Comparison of ENCODE assay signal across 35 cellular contexts in the genomic region with DNA sequence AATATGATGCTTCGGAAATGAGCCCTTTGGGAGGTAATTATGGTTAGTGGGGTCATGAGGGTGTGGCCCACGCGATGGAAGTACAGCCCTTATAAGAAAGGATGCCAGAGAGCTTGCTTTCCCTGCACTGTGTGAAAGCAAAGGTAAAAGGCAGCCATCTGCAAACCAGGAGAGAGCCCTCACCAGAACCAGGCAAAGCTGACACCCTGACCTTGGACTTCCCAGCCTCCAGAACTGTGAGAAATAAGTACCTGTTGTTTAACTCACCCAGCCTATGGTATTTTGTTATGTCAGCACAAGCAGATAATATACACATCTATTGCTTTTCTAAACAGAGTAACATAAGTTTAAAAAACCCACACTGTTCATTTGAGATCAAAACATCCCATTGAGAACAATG. TPM values are rescaled to one million over a fixed set of nuclear protein-coding genes. Genes with fewer than 3 reads are reported as not detected.
"Had no signal": no experiment of that assay in that cellular context is flagged by ENCODE, and none has a peak within 500 bp of the region (broad histone marks: within the 10 kb centered on the region; RNA-seq: fewer than 3 reads in every experiment).

No MANE protein-coding gene starts in this region.

- DNase-seq: activated CD4-positive, alpha-beta memory T cell treated with anti-CD3 and anti-CD28 coated beads for 36 hours; activated CD4-positive, alpha-beta T cell treated with anti-CD3 and anti-CD28 coated beads for 36 hours; activated CD4-positive, alpha-beta T cell treated with anti-CD3 and anti-CD28 coated beads, Interleukin-2, amount 10 ng/mL, durations not matched to agents 24 days and 14 days; activated CD4-positive, CD25-positive, alpha-beta regulatory T cell; activated CD4-positive, CD25-positive, alpha-beta regulatory T cell treated with anti-CD3 and anti-CD28 coated beads, Interleukin-2, amount 50 U/mL, for 72 hours; activated CD8-positive, alpha-beta memory T cell treated with anti-CD3 and anti-CD28 coated beads, Interleukin-2, amount 10 ng/mL, durations not matched to agents 7 days and 5 days; activated CD8-positive, alpha-beta memory T cell treated with anti-CD3 and anti-CD28 coated beads, Interleukin-2, amount 50 U/mL, for 4 hours; activated CD8-positive, alpha-beta T cell treated with anti-CD3 and anti-CD28 coated beads, Interleukin-2, amount 10 ng/mL, durations not matched to agents 7 days and 5 days; activated effector memory CD4-positive, alpha-beta T cell treated with anti-CD3 and anti-CD28 coated beads, Interleukin-2, amount 50 U/mL, for 16 hours; activated naive CD4-positive, alpha-beta T cell treated with anti-CD3 and anti-CD28 coated beads for 36 hours; activated naive CD8-positive, alpha-beta T cell treated with anti-CD3 and anti-CD28 coated beads for 36 hours; activated naive CD8-positive, alpha-beta T cell treated with anti-CD3 and anti-CD28 coated beads, Interleukin-2, amount 50 U/mL, for 24 hours; activated T-cell treated with anti-CD3 and anti-CD28 coated beads, Interleukin-2, amount 50 U/mL, for 1 hour; activated T-cell treated with anti-CD3 and anti-CD28 coated beads, Interleukin-2, amount 50 U/mL, for 48 hours; amygdala; aorta; body of pancreas; central memory CD4-positive, alpha-beta T cell; dorsolateral prefrontal cortex; effector memory CD4-positive, alpha-beta T cell; endodermal cell; foreskin melanocyte; T-helper 1 cell; T-helper 17 cell; T1000 had no signal

- H3K9me3 ChIP-seq: adrenal gland, body of pancreas, gastroesophageal sphincter had no signal

- H3K27ac ChIP-seq: adrenal gland, body of pancreas, coronary artery, dorsolateral prefrontal cortex, gastroesophageal sphincter had no signal

- H3K27me3 ChIP-seq: adrenal gland, body of pancreas, dorsolateral prefrontal cortex, gastroesophageal sphincter had no signal

- H3K4me3 ChIP-seq: adrenal gland, body of pancreas, coronary artery, dorsolateral prefrontal cortex, gastroesophageal sphincter had no signal

- ATAC-seq: activated CD4-positive, alpha-beta T cell treated with anti-CD3 and anti-CD28 coated beads for 36 hours; activated CD8-positive, alpha-beta memory T cell treated with anti-CD3 and anti-CD28 coated beads, Interleukin-2, amount 10 ng/mL, durations not matched to agents 7 days and 5 days; activated CD8-positive, alpha-beta T cell treated with anti-CD3 and anti-CD28 coated beads, Interleukin-2, amount 10 ng/mL, durations not matched to agents 7 days and 5 days; activated naive CD8-positive, alpha-beta T cell treated with anti-CD3 and anti-CD28 coated beads, Interleukin-2, amount 50 U/mL, for 24 hours; body of pancreas; esophagus mucosa; gastroesophageal sphincter; T-helper 17 cell had no signal

- H3K36me3 ChIP-seq: adrenal gland, gastroesophageal sphincter had no signal

- H3K4me1 ChIP-seq: adrenal gland, body of pancreas, gastroesophageal sphincter had no signal

RNA-seq across cellular contexts. Expression of gene SYN3, which starts 50.7 kb away (rescaled TPM):
- total RNA-seq: activated CD4-positive, alpha-beta memory T cell treated with anti-CD3 and anti-CD28 coated beads for 36 hours; activated CD4-positive, alpha-beta T cell treated with anti-CD3 and anti-CD28 coated beads for 36 hours; activated CD4-positive, alpha-beta T cell treated with anti-CD3 and anti-CD28 coated beads, Interleukin-2, amount 10 ng/mL, durations not matched to agents 24 days and 14 days; activated CD8-positive, alpha-beta memory T cell treated with anti-CD3 and anti-CD28 coated beads for 36 hours; activated CD8-positive, alpha-beta memory T cell treated with anti-CD3 and anti-CD28 coated beads, Interleukin-2, amount 10 ng/mL, durations not matched to agents 7 days and 5 days; activated CD8-positive, alpha-beta T cell treated with anti-CD3 and anti-CD28 coated beads, Interleukin-2, amount 10 ng/mL, durations not matched to agents 7 days and 5 days; activated naive CD4-positive, alpha-beta T cell treated with anti-CD3 and anti-CD28 coated beads for 36 hours; activated naive CD8-positive, alpha-beta T cell treated with anti-CD3 and anti-CD28 coated beads for 36 hours; activated T-helper 1 cell treated with anti-CD3 and anti-CD28 coated beads, Interleukin-12 subunit alpha, Interleukin-12 subunit beta, Interleukin-2, Interleukin-4 antibody, amounts not matched to agents 30 ng/mL and 10 ng/mL and 1 ng/mL, durations not matched to agents 14 hours and 24 hours and 36 hours; activated T-helper 2 cell treated with anti-CD3 and anti-CD28 coated beads, Interferon-gamma antibody, Interleukin-2, Interleukin-4, amounts not matched to agents 10 μg/mL and 5 μg/mL and 100 μg/mL, durations not matched to agents 14 hours and 24 hours and 36 hours; body of pancreas; epithelial cell of proximal tubule; esophagus mucosa; fibroblast of lung; glomerular endothelial cell had no signal
